In the genomic region with DNA sequence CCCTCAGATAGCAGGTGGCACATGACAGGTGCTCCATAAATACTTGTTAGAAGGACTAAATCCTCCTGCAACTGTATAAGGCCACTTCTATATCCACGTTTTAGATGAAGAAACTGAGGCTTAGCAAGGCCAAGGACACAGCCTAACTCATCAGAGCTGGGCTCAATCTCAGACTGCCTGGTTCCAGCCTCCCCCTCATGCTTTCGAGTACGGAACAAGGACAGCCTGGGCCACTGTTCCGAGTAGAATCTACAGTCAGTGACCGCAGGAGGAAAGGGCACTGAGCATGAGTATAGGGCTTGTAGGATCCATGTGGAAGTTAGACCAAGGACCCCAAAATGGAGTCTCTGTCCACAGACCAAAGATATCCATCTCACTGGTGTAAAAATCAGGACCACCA, we compare ENCODE assay signal across 7 cellular contexts.
"Had no signal": no experiment of that assay in that cellular context is flagged by ENCODE, and none has a peak within 500 bp of the region (broad histone marks: within the 10 kb centered on the region; RNA-seq: fewer than 3 reads in every experiment).

No MANE protein-coding gene starts in this region.

- DNase-seq: GDM1, GF-D8 had no signal

- H3K4me3 ChIP-seq: GM12878 had no signal

- FAIRE-seq: G401.6, GM12878, GM12892, GM18507, GM19239 had no signal
